ENCODE assay signal across 8 cellular contexts in the genomic region with DNA sequence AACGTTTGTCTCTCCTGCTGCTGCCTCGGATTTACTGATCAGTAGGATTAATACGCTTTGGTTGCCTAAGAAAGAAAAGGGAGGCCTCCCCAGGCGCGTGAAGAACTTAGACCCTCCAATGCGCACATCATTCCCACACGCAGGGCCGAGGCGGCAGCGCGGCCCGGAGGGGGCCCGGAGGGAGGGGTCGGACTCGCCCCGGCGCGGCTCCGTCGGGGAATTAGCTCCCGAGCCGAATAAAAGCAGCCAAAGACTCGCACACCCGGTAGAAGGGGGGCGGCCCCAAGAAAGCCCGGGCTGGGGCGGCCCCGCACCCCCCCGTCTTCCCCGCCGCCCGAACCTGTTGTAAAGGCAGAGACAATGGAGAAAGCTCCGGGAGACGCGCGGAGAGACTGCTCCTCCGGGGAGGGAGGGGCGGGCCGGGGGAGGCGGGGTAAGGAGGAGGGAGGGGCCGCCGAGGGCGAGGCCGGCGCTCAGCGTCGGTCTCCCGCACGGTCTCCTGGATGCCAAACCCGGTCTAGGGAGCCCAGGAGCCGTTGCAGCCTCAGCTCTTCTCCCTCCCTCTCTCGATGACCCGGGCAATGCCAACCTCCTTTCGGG. TPM values are rescaled to one million over a fixed set of nuclear protein-coding genes. Genes with fewer than 3 reads are reported as not detected.
DNase-seq lines count a peak whose midpoint lies in the region; ATAC-seq and TF ChIP-seq lines count a peak whose summit lies in the region.

A gene (minus strand): TSS at position 362 of the 600 bp plus-strand sequence. CDS start 446 bp downstream, outside the sequence.

- H3K4me1 Mint-ChIP-seq in activated naive CD8-positive, alpha-beta T cell treated with anti-CD3 and anti-CD28 coated beads for 36 hours = peaks cover 24% of the 10 kb centered on the region

- H3K4me1 ChIP-seq in heart left ventricle (peaks cover 0 to 24% (median 13%) of the 10 kb centered on the region in 12 donors), psoas muscle (peaks cover 17% of the 10 kb centered on the region), aorta (ENCODE audit: control insufficient read depth in 1 of 2, insufficient read depth in 2 of 2, low read length in 2 of 2) (no peaks in the 10 kb centered on the region)

- peaks cover 0 to 22% (median 4%) of the 10 kb centered on the region in 12 donors for H3K9me3 ChIP-seq in heart left ventricle
- peaks cover 2% of the 10 kb centered on the region for H3K9me3 ChIP-seq in psoas muscle
- H3K9me3 ChIP-seq in aorta (ENCODE audit: control insufficient read depth, low read length) = no peaks in the 10 kb centered on the region

- no peaks in the 10 kb centered on the region for H3K27me3 Mint-ChIP-seq in activated naive CD8-positive, alpha-beta T cell treated with anti-CD3 and anti-CD28 coated beads for 36 hours

- H3K27ac Mint-ChIP-seq in activated naive CD8-positive, alpha-beta T cell treated with anti-CD3 and anti-CD28 coated beads for 36 hours = peak within 1 kb of the TSS; percentile 99

- no peak for TF ChIP-seq POLR2A in heart left ventricle (IDR thresholded peaks at IDR 0.05)

- WGBS in heart left ventricle, 4 donors = 1% methylated on average over 22 to 54 of the region's 54 CpGs
- 1% methylated on average over 37 to 54 of the region's 54 CpGs for WGBS in psoas muscle, 3 donors
- WGBS in aorta, 2 donors = 1% methylated on average over 44 to 54 of the region's 54 CpGs

- peaks cover 40% of the 10 kb centered on the region for H3K36me3 Mint-ChIP-seq in activated naive CD8-positive, alpha-beta T cell treated with anti-CD3 and anti-CD28 coated beads for 36 hours

- H3K27ac ChIP-seq in heart left ventricle (no peak within 1 kb of the TSS), psoas muscle (no peak within 1 kb of the TSS), aorta (ENCODE audit: low read depth in 1 of 2, low read length in 2 of 2) (no peak within 1 kb of the TSS)

- H3K27me3 ChIP-seq in heart left ventricle (peaks cover 0 to 76% (median 33%) of the 10 kb centered on the region in 9 donors), psoas muscle (ENCODE audit: insufficient read depth in 3 of 3, low read length in 2 of 3) (peaks cover 0 to 61% (median 1%) of the 10 kb centered on the region in 3 donors), aorta (ENCODE audit: control insufficient read depth in 1 of 2, insufficient read depth in 2 of 2, low read length in 1 of 2) (no peaks in the 10 kb centered on the region)

- peak within 1 kb of the TSS; percentile 19 to 63 (median 52) for H3K4me3 ChIP-seq in heart left ventricle
- H3K4me3 ChIP-seq in psoas muscle = peak within 1 kb of the TSS; percentile 64
- peak within 1 kb of the TSS; percentile 27 to 65 for H3K4me3 ChIP-seq in aorta (ENCODE audit: low read length in 2 of 2)

- no peaks in the 10 kb centered on the region for H3K36me3 ChIP-seq in heart left ventricle
- no peaks in the 10 kb centered on the region for H3K36me3 ChIP-seq in psoas muscle (ENCODE audit: insufficient read depth in 1 of 2, low read depth in 1 of 2)
- H3K36me3 ChIP-seq in aorta (ENCODE audit: control insufficient read depth in 1 of 2, insufficient read depth in 2 of 2, low read length in 1 of 2) = no peaks in the 10 kb centered on the region

- TF ChIP-seq CTCF in GM10266 (IDR thresholded peaks at IDR 0.05; ENCODE audit: control insufficient read depth, insufficient read depth, low read depth, missing control alignments) (no peak), heart left ventricle (IDR thresholded peaks at IDR 0.05) (no peak), psoas muscle (IDR thresholded peaks at IDR 0.05) (no peak)

- H3K4me3 Mint-ChIP-seq in activated naive CD8-positive, alpha-beta T cell treated with anti-CD3 and anti-CD28 coated beads for 36 hours = peak within 1 kb of the TSS; percentile 100

- ATAC-seq in SK-N-SH treated with all-trans-retinoic acid at 6 μM for 48 hours (peak; percentile 81), heart left ventricle (peak in 3 of 4 donors; percentile 48 to 78 (median 73)), psoas muscle (peak; percentile 32 to 81 (median 64)), aorta (ENCODE audit: low FRiP score) (peak; percentile 71), GM21381 (IDR thresholded peaks at IDR 0.05; ENCODE audit: unreplicated experiment) (no peak)

- intact Hi-C loops in heart left ventricle (cut with DNase I) = no loop called here
- intact Hi-C loops in psoas muscle (cut with DNase I) = no loop called here
- intact Hi-C loops in aorta (cut with DNase I) = no loop called here

- DNase-seq in GM10266 (ENCODE audit: extremely low spot score) = peak; percentile 68
- DNase-seq in HK-2 (ENCODE audit: unreplicated experiment) = peak; percentile 62
- DNase-seq in activated naive CD8-positive, alpha-beta T cell treated with anti-CD3 and anti-CD28 coated beads for 36 hours = peak; percentile 79
- peak in 1 of 5 donors; percentile 13 for DNase-seq in heart left ventricle
- DNase-seq in psoas muscle = peak; percentile 37 to 45
- DNase-seq in aorta = peak; percentile 41 to 77

- peaks cover 20% of the 10 kb centered on the region for H3K9me3 Mint-ChIP-seq in activated naive CD8-positive, alpha-beta T cell treated with anti-CD3 and anti-CD28 coated beads for 36 hours

TF ChIP-seq in SK-N-SH treated with all-trans-retinoic acid at 6 μM for 48 hours, 23 proteins besides CTCF, POLR2A, EP300 and RAD21:
- TF ChIP-seq, protein P1, sequence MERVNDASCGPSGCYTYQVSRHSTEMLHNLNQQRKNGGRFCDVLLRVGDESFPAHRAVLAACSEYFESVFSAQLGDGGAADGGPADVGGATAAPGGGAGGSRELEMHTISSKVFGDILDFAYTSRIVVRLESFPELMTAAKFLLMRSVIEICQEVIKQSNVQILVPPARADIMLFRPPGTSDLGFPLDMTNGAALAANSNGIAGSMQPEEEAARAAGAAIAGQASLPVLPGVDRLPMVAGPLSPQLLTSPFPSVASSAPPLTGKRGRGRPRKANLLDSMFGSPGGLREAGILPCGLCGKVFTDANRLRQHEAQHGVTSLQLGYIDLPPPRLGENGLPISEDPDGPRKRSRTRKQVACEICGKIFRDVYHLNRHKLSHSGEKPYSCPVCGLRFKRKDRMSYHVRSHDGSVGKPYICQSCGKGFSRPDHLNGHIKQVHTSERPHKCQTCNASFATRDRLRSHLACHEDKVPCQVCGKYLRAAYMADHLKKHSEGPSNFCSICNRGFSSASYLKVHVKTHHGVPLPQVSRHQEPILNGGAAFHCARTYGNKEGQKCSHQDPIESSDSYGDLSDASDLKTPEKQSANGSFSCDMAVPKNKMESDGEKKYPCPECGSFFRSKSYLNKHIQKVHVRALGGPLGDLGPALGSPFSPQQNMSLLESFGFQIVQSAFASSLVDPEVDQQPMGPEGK (CRISPR knock-in tag; IDR thresholded peaks at IDR 0.05; ENCODE audit: borderline replicate concordance) = peak; percentile 39; the same call in 1 of the 2 replicates
- TF ChIP-seq OSR1 (CRISPR knock-in tag; IDR thresholded peaks at IDR 0.05) = no peak
TF ChIP-seq in SK-N-SH treated with all-trans-retinoic acid at 6 μM for 48 hours: peak in this region for 1.

RNA-seq across cellular contexts. Expression of the gene that starts here (rescaled TPM):
- total RNA-seq in activated naive CD8-positive, alpha-beta T cell treated with anti-CD3 and anti-CD28 coated beads for 36 hours = 100 to 1,000 TPM; 120 to 134 TPM
- 1 to 10 TPM in 4 of 9 donors, under 1 TPM in 3, not detected in 2; 0.30 to 1.8 (median 1.2) TPM for total RNA-seq in heart left ventricle
- polyA plus RNA-seq in heart left ventricle = under 1 TPM in 1 of 2 donors, not detected in 1; 0.04 TPM
- total RNA-seq in psoas muscle = 1 to 10 TPM in 1 of 4 donors, under 1 TPM in 2, not detected in 1; 0.17 to 1.8 (median 0.34) TPM
- polyA plus RNA-seq in psoas muscle = under 1 TPM in 1 of 3 donors, not detected in 2; 0.26 TPM
- 1 to 10 TPM; 1.1 to 1.2 TPM for total RNA-seq in aorta
- 1 to 10 TPM in 1 of 2 donors, not detected in 1; 3.8 TPM for polyA plus RNA-seq in aorta

Comparison
In these comparisons a context has a peak if more than half of its experiments do, and no peak if none do; other contexts are left out.
1. RNA of the gene that starts here (total RNA-seq): 120 to 134 TPM in activated naive CD8-positive, alpha-beta T cell treated with anti-CD3 and anti-CD28 coated beads for 36 hours; 1.1 to 1.2 TPM in aorta, 0.30 to 1.8 TPM in heart left ventricle and 0.17 to 1.8 TPM in psoas muscle; every median in the first group is over 10 times any median in the second.
2. Peak in every context shown above with its lines, with median percentiles within 50 percentile points of each other: H3K4me3 ChIP-seq.